In genomic region chr13:98571955-98572662, GRCh38 we compare ENCODE assay signal across 1 cellular context.
TF ChIP-seq lines count a peak whose summit lies in the region.

No MANE protein-coding gene starts in this region.

TF ChIP-seq in HepG2, 621 proteins besides CTCF, POLR2A, EP300 and RAD21 (continued from another document and continues in another):
- TF ChIP-seq SNAPC4 (CRISPR knock-in tag; IDR thresholded peaks at IDR 0.05) (no peak), ZBTB4 (CRISPR knock-in tag; IDR thresholded peaks at IDR 0.05; ENCODE audit: borderline replicate concordance) (0 out of 2 replicates have a peak, but pooled peaks have one; percentile 36), TRIM24 (CRISPR knock-in tag; IDR thresholded peaks at IDR 0.05) (no peak), EEA1 (CRISPR knock-in tag; IDR thresholded peaks at IDR 0.05; ENCODE audit: borderline replicate concordance) (no peak), ZNF253 (CRISPR knock-in tag; IDR thresholded peaks at IDR 0.05; ENCODE audit: borderline replicate concordance) (no peak), THAP8 (CRISPR knock-in tag; IDR thresholded peaks at IDR 0.05; ENCODE audit: borderline replicate concordance) (no peak), ZNF576 (CRISPR knock-in tag; IDR thresholded peaks at IDR 0.05) (no peak), ZNF33A (CRISPR knock-in tag; IDR thresholded peaks at IDR 0.05; ENCODE audit: borderline replicate concordance) (no peak), ZMYM3 (CRISPR knock-in tag; IDR thresholded peaks at IDR 0.05) (0 out of 2 replicates have a peak, but pooled peaks have one; percentile 16), MNT (IDR thresholded peaks at IDR 0.05) (no peak), CSRNP2 (CRISPR knock-in tag; conservative IDR thresholded peaks at IDR 0.05; ENCODE audit: low read depth) (no peak), ZNF350 (CRISPR knock-in tag; IDR thresholded peaks at IDR 0.05; ENCODE audit: borderline replicate concordance, low read depth) (0 out of 2 replicates have a peak, but pooled peaks have one; percentile 54), SRY (CRISPR knock-in tag; IDR thresholded peaks at IDR 0.05) (no peak), PCBP1 (IDR thresholded peaks at IDR 0.05; ENCODE audit: borderline replicate concordance, low read depth, low read length) (no peak), ZBTB14 (CRISPR knock-in tag; IDR thresholded peaks at IDR 0.05) (no peak), THAP7 (CRISPR knock-in tag; IDR thresholded peaks at IDR 0.05) (no peak), ZNF460 (CRISPR knock-in tag; IDR thresholded peaks at IDR 0.05; ENCODE audit: borderline replicate concordance) (no peak), BRF2 (CRISPR knock-in tag; IDR thresholded peaks at IDR 0.05) (no peak), AKAP8 (CRISPR knock-in tag; IDR thresholded peaks at IDR 0.05) (peak; percentile 53; the same call in 1 of the 2 replicates), ZEB1 (IDR thresholded peaks at IDR 0.05; ENCODE audit: insufficient replicate concordance, low read depth) (no peak), SMAD3 (CRISPR knock-in tag; IDR thresholded peaks at IDR 0.05) (no peak), UBTF (CRISPR knock-in tag; IDR thresholded peaks at IDR 0.05) (peak; percentile 43), CSRNP1 (CRISPR knock-in tag; IDR thresholded peaks at IDR 0.05) (no peak), ZBTB26 (CRISPR knock-in tag; IDR thresholded peaks at IDR 0.05; ENCODE audit: borderline replicate concordance) (peak; percentile 35; the same call in 1 of the 2 replicates), MAX (IDR thresholded peaks at IDR 0.05) (peak; percentile 50; the same call in 1 of the 2 replicates), KDM6A (CRISPR knock-in tag; IDR thresholded peaks at IDR 0.05; ENCODE audit: low read depth) (no peak), FOSL2 (CRISPR knock-in tag; IDR thresholded peaks at IDR 0.05) (no peak)
